ENCODE assay signal across 1 cellular context in the genomic region with DNA sequence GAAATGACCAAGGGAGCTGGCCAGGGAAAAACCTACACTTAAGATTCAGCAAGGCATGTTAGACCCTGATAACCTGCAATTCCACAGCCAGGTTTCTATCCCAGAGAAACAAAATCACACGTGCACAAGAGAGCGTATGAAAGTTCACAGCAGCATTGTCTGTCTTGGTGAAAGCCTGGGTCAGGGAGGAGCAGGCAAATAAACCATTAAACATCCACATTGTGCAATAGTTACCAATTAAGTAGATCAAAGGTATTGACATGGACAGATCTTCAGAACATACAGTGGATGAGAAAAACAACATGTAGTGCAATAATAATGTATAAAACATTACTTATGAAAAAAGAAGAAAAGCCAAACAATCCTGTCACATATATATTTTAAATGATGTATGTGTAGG.
TF ChIP-seq lines count a peak whose summit lies in the region.

No MANE protein-coding gene starts in this region.

TF ChIP-seq in HepG2, 621 proteins besides CTCF, POLR2A, EP300 and RAD21 (continued from another document and continues in another):
- TF ChIP-seq, protein P1, sequence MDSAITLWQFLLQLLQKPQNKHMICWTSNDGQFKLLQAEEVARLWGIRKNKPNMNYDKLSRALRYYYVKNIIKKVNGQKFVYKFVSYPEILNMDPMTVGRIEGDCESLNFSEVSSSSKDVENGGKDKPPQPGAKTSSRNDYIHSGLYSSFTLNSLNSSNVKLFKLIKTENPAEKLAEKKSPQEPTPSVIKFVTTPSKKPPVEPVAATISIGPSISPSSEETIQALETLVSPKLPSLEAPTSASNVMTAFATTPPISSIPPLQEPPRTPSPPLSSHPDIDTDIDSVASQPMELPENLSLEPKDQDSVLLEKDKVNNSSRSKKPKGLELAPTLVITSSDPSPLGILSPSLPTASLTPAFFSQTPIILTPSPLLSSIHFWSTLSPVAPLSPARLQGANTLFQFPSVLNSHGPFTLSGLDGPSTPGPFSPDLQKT (CRISPR knock-in tag; IDR thresholded peaks at IDR 0.05; ENCODE audit: borderline replicate concordance), result no peak
- TF ChIP-seq ZBTB38 (CRISPR knock-in tag; IDR thresholded peaks at IDR 0.05) (no peak), CEBPG (CRISPR knock-in tag; IDR thresholded peaks at IDR 0.05) (peak; percentile 96), FOXC1 (CRISPR knock-in tag; IDR thresholded peaks at IDR 0.05; ENCODE audit: borderline replicate concordance) (no peak), JDP2 (CRISPR knock-in tag; IDR thresholded peaks at IDR 0.05; ENCODE audit: borderline replicate concordance) (no peak), RBFOX2 (IDR thresholded peaks at IDR 0.05; ENCODE audit: low read depth, low read length) (no peak), FOXA1 (IDR thresholded peaks at IDR 0.05) (no peak), FOXA1 (CRISPR knock-in tag; IDR thresholded peaks at IDR 0.05) (peak; percentile 50; the same call in 1 of the 2 replicates), ZNF749 (CRISPR knock-in tag; IDR thresholded peaks at IDR 0.05; ENCODE audit: borderline replicate concordance) (no peak), FOXO1 (CRISPR knock-in tag; IDR thresholded peaks at IDR 0.05) (peak; percentile 82; the same call in 1 of the 2 replicates), ZNF569 (CRISPR knock-in tag; IDR thresholded peaks at IDR 0.05; ENCODE audit: borderline replicate concordance) (no peak), NCOR1 (IDR thresholded peaks at IDR 0.05; ENCODE audit: borderline replicate concordance, low read length) (peak; percentile 25; the same call in 1 of the 2 replicates), GATA4 (IDR thresholded peaks at IDR 0.05; ENCODE audit: borderline replicate concordance, low read depth) (peak; percentile 29; the same call in 1 of the 2 replicates), ATAD3A (CRISPR knock-in tag; IDR thresholded peaks at IDR 0.05) (no peak), AHDC1 (CRISPR knock-in tag; IDR thresholded peaks at IDR 0.05; ENCODE audit: borderline replicate concordance) (peak; percentile 68; the same call in 1 of the 2 replicates), ZNF280B (CRISPR knock-in tag; IDR thresholded peaks at IDR 0.05; ENCODE audit: borderline replicate concordance) (no peak), PCBP2 (optimal IDR thresholded peaks at IDR 0.05; ENCODE audit: low read depth, low read length, poor library complexity, severe bottlenecking) (no peak), ZBTB21 (CRISPR knock-in tag; IDR thresholded peaks at IDR 0.05) (no peak), ZHX1 (CRISPR knock-in tag; IDR thresholded peaks at IDR 0.05; ENCODE audit: low read depth) (no peak), ZFP36L2 (CRISPR knock-in tag; IDR thresholded peaks at IDR 0.05) (no peak), TSC22D2 (CRISPR knock-in tag; IDR thresholded peaks at IDR 0.05; ENCODE audit: borderline replicate concordance) (no peak), ZNF891 (CRISPR knock-in tag; IDR thresholded peaks at IDR 0.05) (no peak), ZNF496 (CRISPR knock-in tag; IDR thresholded peaks at IDR 0.05; ENCODE audit: insufficient replicate concordance) (no peak), ZNF883 (CRISPR knock-in tag; IDR thresholded peaks at IDR 0.05; ENCODE audit: not compliant biosample characterization) (no peak), KDM1A (CRISPR knock-in tag; IDR thresholded peaks at IDR 0.05) (no peak), ZNF724P (CRISPR knock-in tag; IDR thresholded peaks at IDR 0.05; ENCODE audit: borderline replicate concordance) (no peak), MAZ (IDR thresholded peaks at IDR 0.05; ENCODE audit: borderline replicate concordance, low read depth, low read length) (no peak), MAZ (CRISPR knock-in tag; IDR thresholded peaks at IDR 0.05; ENCODE audit: low read depth) (no peak), BCL3 (CRISPR knock-in tag; IDR thresholded peaks at IDR 0.05) (no peak), POGZ (CRISPR knock-in tag; IDR thresholded peaks at IDR 0.05) (peak; percentile 21; the same call in 1 of the 2 replicates)
- TF ChIP-seq, protein P2, sequence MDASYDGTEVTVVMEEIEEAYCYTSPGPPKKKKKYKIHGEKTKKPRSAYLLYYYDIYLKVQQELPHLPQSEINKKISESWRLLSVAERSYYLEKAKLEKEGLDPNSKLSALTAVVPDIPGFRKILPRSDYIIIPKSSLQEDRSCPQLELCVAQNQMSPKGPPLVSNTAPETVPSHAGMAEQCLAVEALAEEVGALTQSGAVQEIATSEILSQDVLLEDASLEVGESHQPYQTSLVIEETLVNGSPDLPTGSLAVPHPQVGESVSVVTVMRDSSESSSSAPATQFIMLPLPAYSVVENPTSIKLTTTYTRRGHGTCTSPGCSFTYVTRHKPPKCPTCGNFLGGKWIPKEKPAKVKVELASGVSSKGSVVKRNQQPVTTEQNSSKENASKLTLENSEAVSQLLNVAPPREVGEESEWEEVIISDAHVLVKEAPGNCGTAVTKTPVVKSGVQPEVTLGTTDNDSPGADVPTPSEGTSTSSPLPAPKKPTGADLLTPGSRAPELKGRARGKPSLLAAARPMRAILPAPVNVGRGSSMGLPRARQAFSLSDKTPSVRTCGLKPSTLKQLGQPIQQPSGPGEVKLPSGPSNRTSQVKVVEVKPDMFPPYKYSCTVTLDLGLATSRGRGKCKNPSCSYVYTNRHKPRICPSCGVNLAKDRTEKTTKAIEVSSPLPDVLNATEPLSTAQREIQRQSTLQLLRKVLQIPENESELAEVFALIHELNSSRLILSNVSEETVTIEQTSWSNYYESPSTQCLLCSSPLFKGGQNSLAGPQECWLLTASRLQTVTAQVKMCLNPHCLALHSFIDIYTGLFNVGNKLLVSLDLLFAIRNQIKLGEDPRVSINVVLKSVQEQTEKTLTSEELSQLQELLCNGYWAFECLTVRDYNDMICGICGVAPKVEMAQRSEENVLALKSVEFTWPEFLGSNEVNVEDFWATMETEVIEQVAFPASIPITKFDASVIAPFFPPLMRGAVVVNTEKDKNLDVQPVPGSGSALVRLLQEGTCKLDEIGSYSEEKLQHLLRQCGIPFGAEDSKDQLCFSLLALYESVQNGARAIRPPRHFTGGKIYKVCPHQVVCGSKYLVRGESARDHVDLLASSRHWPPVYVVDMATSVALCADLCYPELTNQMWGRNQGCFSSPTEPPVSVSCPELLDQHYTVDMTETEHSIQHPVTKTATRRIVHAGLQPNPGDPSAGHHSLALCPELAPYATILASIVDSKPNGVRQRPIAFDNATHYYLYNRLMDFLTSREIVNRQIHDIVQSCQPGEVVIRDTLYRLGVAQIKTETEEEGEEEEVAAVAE (CRISPR knock-in tag; IDR thresholded peaks at IDR 0.05; ENCODE audit: borderline replicate concordance), result no peak
- TF ChIP-seq, protein P3, sequence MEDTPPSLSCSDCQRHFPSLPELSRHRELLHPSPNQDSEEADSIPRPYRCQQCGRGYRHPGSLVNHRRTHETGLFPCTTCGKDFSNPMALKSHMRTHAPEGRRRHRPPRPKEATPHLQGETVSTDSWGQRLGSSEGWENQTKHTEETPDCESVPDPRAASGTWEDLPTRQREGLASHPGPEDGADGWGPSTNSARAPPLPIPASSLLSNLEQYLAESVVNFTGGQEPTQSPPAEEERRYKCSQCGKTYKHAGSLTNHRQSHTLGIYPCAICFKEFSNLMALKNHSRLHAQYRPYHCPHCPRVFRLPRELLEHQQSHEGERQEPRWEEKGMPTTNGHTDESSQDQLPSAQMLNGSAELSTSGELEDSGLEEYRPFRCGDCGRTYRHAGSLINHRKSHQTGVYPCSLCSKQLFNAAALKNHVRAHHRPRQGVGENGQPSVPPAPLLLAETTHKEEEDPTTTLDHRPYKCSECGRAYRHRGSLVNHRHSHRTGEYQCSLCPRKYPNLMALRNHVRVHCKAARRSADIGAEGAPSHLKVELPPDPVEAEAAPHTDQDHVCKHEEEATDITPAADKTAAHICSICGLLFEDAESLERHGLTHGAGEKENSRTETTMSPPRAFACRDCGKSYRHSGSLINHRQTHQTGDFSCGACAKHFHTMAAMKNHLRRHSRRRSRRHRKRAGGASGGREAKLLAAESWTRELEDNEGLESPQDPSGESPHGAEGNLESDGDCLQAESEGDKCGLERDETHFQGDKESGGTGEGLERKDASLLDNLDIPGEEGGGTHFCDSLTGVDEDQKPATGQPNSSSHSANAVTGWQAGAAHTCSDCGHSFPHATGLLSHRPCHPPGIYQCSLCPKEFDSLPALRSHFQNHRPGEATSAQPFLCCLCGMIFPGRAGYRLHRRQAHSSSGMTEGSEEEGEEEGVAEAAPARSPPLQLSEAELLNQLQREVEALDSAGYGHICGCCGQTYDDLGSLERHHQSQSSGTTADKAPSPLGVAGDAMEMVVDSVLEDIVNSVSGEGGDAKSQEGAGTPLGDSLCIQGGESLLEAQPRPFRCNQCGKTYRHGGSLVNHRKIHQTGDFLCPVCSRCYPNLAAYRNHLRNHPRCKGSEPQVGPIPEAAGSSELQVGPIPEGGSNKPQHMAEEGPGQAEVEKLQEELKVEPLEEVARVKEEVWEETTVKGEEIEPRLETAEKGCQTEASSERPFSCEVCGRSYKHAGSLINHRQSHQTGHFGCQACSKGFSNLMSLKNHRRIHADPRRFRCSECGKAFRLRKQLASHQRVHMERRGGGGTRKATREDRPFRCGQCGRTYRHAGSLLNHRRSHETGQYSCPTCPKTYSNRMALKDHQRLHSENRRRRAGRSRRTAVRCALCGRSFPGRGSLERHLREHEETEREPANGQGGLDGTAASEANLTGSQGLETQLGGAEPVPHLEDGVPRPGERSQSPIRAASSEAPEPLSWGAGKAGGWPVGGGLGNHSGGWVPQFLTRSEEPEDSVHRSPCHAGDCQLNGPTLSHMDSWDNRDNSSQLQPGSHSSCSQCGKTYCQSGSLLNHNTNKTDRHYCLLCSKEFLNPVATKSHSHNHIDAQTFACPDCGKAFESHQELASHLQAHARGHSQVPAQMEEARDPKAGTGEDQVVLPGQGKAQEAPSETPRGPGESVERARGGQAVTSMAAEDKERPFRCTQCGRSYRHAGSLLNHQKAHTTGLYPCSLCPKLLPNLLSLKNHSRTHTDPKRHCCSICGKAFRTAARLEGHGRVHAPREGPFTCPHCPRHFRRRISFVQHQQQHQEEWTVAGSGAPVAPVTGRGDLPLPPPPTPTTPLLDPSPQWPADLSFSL (CRISPR knock-in tag; IDR thresholded peaks at IDR 0.05), result no peak
